Comparison of ENCODE assay signal across 21 cellular contexts in the genomic region with DNA sequence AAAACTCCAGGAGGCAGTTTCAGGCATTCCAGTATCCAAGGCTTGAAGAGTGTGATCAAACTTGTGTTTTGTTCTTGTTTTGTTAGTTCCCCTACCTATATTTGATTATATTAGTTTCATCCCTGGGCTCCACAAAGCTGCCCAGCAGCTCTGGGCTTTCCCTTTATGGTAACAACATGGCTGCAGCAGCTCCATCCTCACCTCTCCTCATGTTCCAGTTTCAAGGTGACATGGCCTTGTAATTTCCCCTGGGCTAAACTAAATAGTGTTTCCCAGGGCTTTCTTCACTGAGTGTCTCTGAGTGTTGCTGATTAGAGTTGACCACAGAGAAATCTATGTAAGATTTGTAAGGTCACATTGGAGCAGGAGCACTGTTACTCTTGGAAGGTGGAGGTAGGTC.
DNase-seq lines count a peak whose midpoint lies in the region; ATAC-seq, FAIRE-seq and TF ChIP-seq lines count a peak whose summit lies in the region.
"Had no signal": no experiment of that assay in that cellular context is flagged by ENCODE, and none has a peak within 500 bp of the region (broad histone marks: within the 10 kb centered on the region; RNA-seq: fewer than 3 reads in every experiment).

No MANE protein-coding gene starts in this region.

- RAD21 ChIA-PET in GM12878 (lab: Charles Lee; ENCODE audit: unreplicated experiment), result interaction anchor here (0.9 to 1.2 kb wide), 3 partner anchors 19 to 149 kb away, joined by 3 to 7 read pairs (median 4); no protein-coding TSS in a partner anchor

- H3K79me2 ChIP-seq in GM12878 (ENCODE audit: control insufficient read depth, insufficient read depth, low read length), result no peaks in the 10 kb centered on the region

- H3K9me3 ChIP-seq in GM12878 (replicated peaks; ENCODE audit: control insufficient read depth, insufficient read depth, low read length), result no peaks in the 10 kb centered on the region; the same call in 2 of the 3 replicates
- H3K9me3 ChIP-seq: BE2C had no signal

- SMC1A ChIA-PET in GM12878 (lab: Charles Lee; ENCODE audit: uncharacterized antibody, unreplicated experiment), result interaction anchor here (0.7 to 2.7 kb wide), 6 partner anchors 11 to 151 kb away, joined by 3 to 16 read pairs (median 4); no protein-coding TSS in a partner anchor

- DNase-seq in GM12892 (ENCODE audit: insufficient read length) (no peak), GM12878 (ENCODE audit: low read depth, low spot score) (no peak), DMS79 treated with DMSO at 0.1 percent for 48 hours (lab: John Stamatoyannopoulos, UW) (no peak), NCI-H82 (lab: John Stamatoyannopoulos, UW) (no peak), AG20443 (ENCODE audit: low spot score) (no peak)
- DNase-seq: BE2C; C1 segment of cervical spinal cord; CD4-positive, CD25-positive, alpha-beta regulatory T cell; CD8-positive, alpha-beta memory T cell; COR-L47; GDM1; GM23248; HFFc6; IMR-90; Karpas-422 had no signal

- TF ChIP-seq POLR2A in GM12892 (IDR thresholded peaks at IDR 0.05; ENCODE audit: low read depth, low read length), result no peak
- no peak for TF ChIP-seq POLR2A in GM12878 (IDR thresholded peaks at IDR 0.05; ENCODE audit: low read depth, low read length)

- H3K4me1 ChIP-seq in GM12878 (ENCODE audit: control insufficient read depth, insufficient read depth, low read length), result no peaks in the 10 kb centered on the region

- H3K27ac ChIP-seq in GM12878 (ENCODE audit: control insufficient read depth, insufficient read depth), result no peak overlapping the region
- H3K27ac ChIP-seq: GM23248 had no signal

- no peak overlapping the region for H3K4me2 ChIP-seq in GM12878 (ENCODE audit: control insufficient read depth, insufficient read depth)

- no peak for TF ChIP-seq CTCF in GM12878 (IDR thresholded peaks at IDR 0.05 in 2 of 3, conservative IDR thresholded peaks at IDR 0.05 in 1 of 3; ENCODE audit: control insufficient read depth in 2 of 3, extremely low read depth in 1 of 3, insufficient read depth in 1 of 3, low read depth in 3 of 3, low read length in 3 of 3)

- intact Hi-C loops in GM12878 (cut with micrococcal nuclease; ENCODE audit: unreplicated experiment), result loop anchor here (5.0 kb wide), 1 partner anchor 382 kb away; no protein-coding TSS in a partner anchor

- no peak overlapping the region for H3K9ac ChIP-seq in GM12878 (ENCODE audit: control insufficient read depth, insufficient read depth, low read length)
- H3K9ac ChIP-seq: GM23248 had no signal

- TF ChIP-seq RAD21 in GM12878 (IDR thresholded peaks at IDR 0.05; ENCODE audit: insufficient read depth, low read depth, low read length), result no peak

- CTCF ChIA-PET in GM12878 (lab: Yijun Ruan, JAX), result interaction anchor here (0.7 to 1.1 kb wide), 4 partner anchors 20 to 180 kb away, joined by 3 to 4 read pairs (median 3); no protein-coding TSS in a partner anchor

- ATAC-seq in HG02885 (IDR thresholded peaks at IDR 0.05; ENCODE audit: poor library complexity, unreplicated experiment) (peak; percentile 34), GM12878 (peak; percentile 53)
- ATAC-seq: HCT116, K562 had no signal

- H4K20me1 ChIP-seq in GM12878 (ENCODE audit: control insufficient read depth, insufficient read depth), result no peaks in the 10 kb centered on the region

- no peak for TF ChIP-seq EP300 in GM12878 (IDR thresholded peaks at IDR 0.05; ENCODE audit: borderline replicate concordance in 1 of 2, control insufficient read depth in 1 of 2, low read depth in 2 of 2, low read length in 2 of 2)

- FAIRE-seq in GM12892 (lab: Jason Lieb, UNC) (peak; percentile 38), GM12878 (lab: Jason Lieb, UNC) (no peak)
- FAIRE-seq: D721Med, GM18507, HTR-8/SVneo, K562 had no signal

- POLR2A ChIA-PET in GM12878 (lab: Charles Lee), result interaction anchor here (1.5 kb wide), 1 partner anchor 21 kb away, joined by 5 read pairs; no protein-coding TSS in a partner anchor

- peaks cover 0 to 2% of the 10 kb centered on the region in 2 experiments; a peak in 1 of 4 replicates for H3K36me3 ChIP-seq in GM12878 (ENCODE audit: control insufficient read depth in 2 of 2, insufficient read depth in 2 of 2, low read length in 1 of 2)
- H3K36me3 ChIP-seq: BE2C had no signal

- in situ Hi-C loops in GM12878 (cut with MboI), result no loop called here

- no peaks in the 10 kb centered on the region for H3K27me3 ChIP-seq in GM12878 (replicated peaks in 1 of 2; ENCODE audit: control insufficient read depth in 2 of 2, insufficient read depth in 2 of 2, low read length in 1 of 2)
- H3K27me3 ChIP-seq: BE2C had no signal

- BruUV-seq in GM12878 (replicated peaks; lab: Mats Ljungman, UMichigan), result no TSS peak

- H3K4me3 ChIP-seq in GM12878, result no peak overlapping the region
- H3K4me3 ChIP-seq: GM23248, K562 had no signal

- no peak overlapping the region for H2AFZ ChIP-seq in GM12878 (ENCODE audit: control insufficient read depth, low read depth, low read length)
- H2AFZ ChIP-seq: GM23248 had no signal

TF ChIP-seq in GM12878, 131 proteins besides CTCF, POLR2A, EP300 and RAD21:
- TF ChIP-seq RUNX3 (IDR thresholded peaks at IDR 0.05; ENCODE audit: low read length), result peak; percentile 6; the same call in 1 of the 2 replicates
- TF ChIP-seq NFXL1 (IDR thresholded peaks at IDR 0.05; ENCODE audit: borderline replicate concordance), result no peak
TF ChIP-seq in GM12878: peak in this region for 1.
